In genomic region chr1:189851806-189852367, GRCh38 we compare ENCODE assay signal across 21 cellular contexts.
DNase-seq lines count a peak whose midpoint lies in the region; ATAC-seq and TF ChIP-seq lines count a peak whose summit lies in the region.
"Had no signal": no experiment of that assay in that cellular context is flagged by ENCODE, and none has a peak within 500 bp of the region (broad histone marks: within the 10 kb centered on the region; RNA-seq: fewer than 3 reads in every experiment).

No MANE protein-coding gene starts in this region.

- H3K27me3 ChIP-seq in BLaER1 treated with 17β-estradiol and CSF1 and Interleukin-3, amounts not matched to agents 10 nM and 100 nM: no peaks in the 10 kb centered on the region
- H3K27me3 ChIP-seq in gastrocnemius medialis: no peaks in the 10 kb centered on the region
- H3K27me3 ChIP-seq: esophagus squamous epithelium, neutrophil, sigmoid colon had no signal

- H3K4me2 ChIP-seq in BLaER1 treated with 17β-estradiol and CSF1 and Interleukin-3, amounts not matched to agents 10 nM and 100 nM: peak overlapping the region in 6 of 11 experiments; percentile 20 to 40 (median 27); a peak in 5 of 22 replicates

- TF ChIP-seq CTCF in gastrocnemius medialis (IDR thresholded peaks at IDR 0.05 in 4 of 5, conservative IDR thresholded peaks at IDR 0.05 in 1 of 5): no peak

- H3K4me3 ChIP-seq in BLaER1 treated with 17β-estradiol and CSF1 and Interleukin-3, amounts not matched to agents 10 nM and 100 nM: no peak overlapping the region
- no peak overlapping the region for H3K4me3 ChIP-seq in gastrocnemius medialis
- H3K4me3 ChIP-seq: esophagus squamous epithelium, sigmoid colon had no signal

- DNase-seq in NCI-H82 (lab: John Stamatoyannopoulos, UW) (peak; percentile 80), glomerular visceral epithelial cell (ENCODE audit: extremely low spot score) (peak; percentile 93), gastrocnemius medialis (no peak), pons (ENCODE audit: low spot score) (no peak), HuH-7.5 (ENCODE audit: low spot score) (no peak)
- DNase-seq: activated CD4-positive, alpha-beta T cell treated with anti-CD3 and anti-CD28 coated beads, Interleukin-2, amount 50 U/mL, for 4 hours; activated T-cell treated with anti-CD3 and anti-CD28 coated beads, Interleukin-2, amount 50 U/mL, for 1 hour; COR-L47; esophagus squamous epithelium; GDM1; GOT3; head of caudate nucleus; MM.1S; NCI-H2029 treated with DMSO at 0.1 percent for 48 hours; SIG-M5; sigmoid colon; stimulated activated CD4-positive, alpha-beta T cell treated with anti-CD3 and anti-CD28 coated beads, Interleukin-1b, Interleukin-23, amount 100 ng/mL, for 48 hours had no signal

- no peaks in the 10 kb centered on the region for H4K20me1 ChIP-seq in BLaER1 treated with 17β-estradiol and CSF1 and Interleukin-3, amounts not matched to agents 10 nM and 100 nM

- intact Hi-C loops in gastrocnemius medialis (cut with DNase I; ENCODE audit: low total_unique reads): no loop called here

- H3K9me3 ChIP-seq in BLaER1 treated with 17β-estradiol and CSF1 and Interleukin-3, amounts not matched to agents 10 nM and 100 nM (replicated peaks in 1 of 11): no peaks in the 10 kb centered on the region
- H3K9me3 ChIP-seq in gastrocnemius medialis: no peaks in the 10 kb centered on the region
- H3K9me3 ChIP-seq: esophagus squamous epithelium, neutrophil, sigmoid colon had no signal

- in situ Hi-C loops in gastrocnemius medialis (cut with MboI; ENCODE audit: low sequenced_read_pairs in 4 of 4): no loop called here

- H3K4me1 ChIP-seq in BLaER1 treated with 17β-estradiol and CSF1 and Interleukin-3, amounts not matched to agents 10 nM and 100 nM: peaks cover 0 to 7% (median 4%) of the 10 kb centered on the region in 10 experiments; a peak in 7 of 20 replicates
- H3K4me1 ChIP-seq in gastrocnemius medialis: no peaks in the 10 kb centered on the region
- H3K4me1 ChIP-seq: esophagus squamous epithelium, sigmoid colon had no signal

- no peaks in the 10 kb centered on the region for H3K36me3 ChIP-seq in BLaER1 treated with 17β-estradiol and CSF1 and Interleukin-3, amounts not matched to agents 10 nM and 100 nM
- H3K36me3 ChIP-seq in gastrocnemius medialis: no peaks in the 10 kb centered on the region
- H3K36me3 ChIP-seq: esophagus squamous epithelium, neutrophil, sigmoid colon had no signal

- H3K9ac ChIP-seq in BLaER1 treated with 17β-estradiol and CSF1 and Interleukin-3, amounts not matched to agents 10 nM and 100 nM: no peak overlapping the region

- ATAC-seq in HG03342 (IDR thresholded peaks at IDR 0.05; ENCODE audit: unreplicated experiment): peak; percentile 56
- ATAC-seq in gastrocnemius medialis: no peak
- ATAC-seq in HG03039 (IDR thresholded peaks at IDR 0.05; ENCODE audit: unreplicated experiment): no peak

- no peak for TF ChIP-seq POLR2A in gastrocnemius medialis (IDR thresholded peaks at IDR 0.05)

- H3K27ac ChIP-seq in BLaER1 treated with 17β-estradiol and CSF1 and Interleukin-3, amounts not matched to agents 10 nM and 100 nM: no peak overlapping the region
- no peak overlapping the region for H3K27ac ChIP-seq in gastrocnemius medialis
- H3K27ac ChIP-seq: esophagus squamous epithelium, neutrophil, sigmoid colon had no signal

Comparison
In these comparisons a context has a peak if more than half of its experiments do, and no peak if none do; other contexts are left out.
1. DNase-seq: peak in NCI-H82 (single experiment) and glomerular visceral epithelial cell (single experiment); none in gastrocnemius medialis (0 of 2), pons (single experiment) and HuH-7.5 (single experiment).